ENCODE assay signal across 20 cellular contexts in the genomic region with DNA sequence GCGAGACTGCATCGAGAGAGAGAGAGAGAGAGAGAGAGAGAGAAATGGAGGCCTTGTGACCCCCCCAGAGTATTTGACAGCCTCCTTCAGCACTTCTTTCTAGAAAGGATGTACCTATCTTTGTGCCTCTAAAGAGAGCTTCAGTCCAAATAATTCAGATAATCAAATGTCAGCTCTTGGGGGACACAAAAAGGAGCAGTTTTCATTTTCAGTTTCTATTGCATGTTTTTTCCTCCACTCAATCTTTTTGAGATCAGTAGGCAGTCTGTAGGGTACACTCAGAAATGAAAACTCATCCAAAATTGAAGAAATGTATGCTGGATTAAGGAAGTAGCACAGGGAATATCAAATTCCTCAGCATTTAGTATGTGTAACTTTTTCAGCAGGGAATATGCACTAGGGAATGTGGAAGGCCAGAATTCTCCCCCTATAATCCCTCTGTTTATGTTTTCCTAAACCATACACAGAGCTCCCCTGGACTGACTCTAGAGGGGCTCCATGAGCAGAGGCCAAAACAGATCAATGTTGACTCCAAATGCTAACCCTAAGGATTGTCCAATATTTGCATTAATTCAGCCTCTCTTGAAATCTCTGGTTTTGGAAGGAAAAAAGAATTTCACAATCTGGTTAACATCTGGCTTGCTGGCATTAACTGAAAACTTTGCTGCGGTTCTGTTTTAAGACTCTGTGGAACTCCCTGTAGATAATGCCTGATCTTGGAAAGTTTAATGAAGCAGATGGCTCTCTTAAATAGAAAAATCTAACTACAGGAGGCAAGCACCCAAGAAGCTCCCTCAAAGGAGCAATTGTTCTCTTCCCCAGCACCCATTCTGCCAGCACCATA.
DNase-seq lines count a peak whose midpoint lies in the region; ATAC-seq and TF ChIP-seq lines count a peak whose summit lies in the region.
"Had no signal": no experiment of that assay in that cellular context is flagged by ENCODE, and none has a peak within 500 bp of the region (broad histone marks: within the 10 kb centered on the region; RNA-seq: fewer than 3 reads in every experiment).

No MANE protein-coding gene starts in this region.

- intact Hi-C loops in heart left ventricle (cut with DNase I) = no loop called here

- H3K27me3 Mint-ChIP-seq in GM23338 (ENCODE audit: insufficient read depth, low read depth, poor library complexity) = peaks cover 6% of the 10 kb centered on the region

- no peak overlapping the region for H3K4ac ChIP-seq in trophoblast cell (ENCODE audit: low read depth, low read length)

- H2BK5ac ChIP-seq in trophoblast cell (ENCODE audit: low read depth, low read length, poor library complexity) = no peak overlapping the region

- peaks cover 13% of the 10 kb centered on the region; the same call in 2 of the 3 replicates for H3K4me1 Mint-ChIP-seq in GM23338

- TF ChIP-seq POLR2A in heart left ventricle (IDR thresholded peaks at IDR 0.05) = no peak

- H3K27ac ChIP-seq in GM23338 (ENCODE audit: low read depth) (0 out of 2 replicates have a peak overlapping the region, but pooled peaks have one; percentile 10), heart left ventricle (peak overlapping the region in 1 of 12 donors; percentile 13), trophoblast cell (ENCODE audit: low read depth, low read length) (no peak overlapping the region)
- H3K27ac ChIP-seq: left lung, psoas muscle, stomach, WERI-Rb-1 had no signal

- no peaks in the 10 kb centered on the region for H3K79me2 ChIP-seq in GM23338 (replicated peaks; ENCODE audit: insufficient read depth)
- no peaks in the 10 kb centered on the region for H3K79me2 ChIP-seq in trophoblast cell (ENCODE audit: control insufficient read depth, insufficient read depth, low read length, poor library complexity)

- H3K27me3 ChIP-seq in GM23338 (ENCODE audit: insufficient read depth) (no peaks in the 10 kb centered on the region), heart left ventricle (no peaks in the 10 kb centered on the region), HAP-1 (ENCODE audit: low read depth) (peaks cover 15% of the 10 kb centered on the region), trophoblast cell (ENCODE audit: insufficient read depth, low read length) (no peaks in the 10 kb centered on the region)
- H3K27me3 ChIP-seq: left lung, stomach had no signal

- no peak overlapping the region for H2BK12ac ChIP-seq in trophoblast cell (ENCODE audit: low read length)

- no peaks in the 10 kb centered on the region for H3K79me1 ChIP-seq in trophoblast cell (ENCODE audit: low read length)

- in situ Hi-C loops in HAP-1 (cut with MboI; ENCODE audit: low sequenced_read_pairs) = no loop called here

- no peak overlapping the region for H3K14ac ChIP-seq in trophoblast cell (ENCODE audit: low read length)

- 0 out of 2 replicates have a peak, but pooled peaks cover 2% of the 10 kb centered on the region for H3K9me2 ChIP-seq in GM23338 (ENCODE audit: insufficient read depth)

- no peaks in the 10 kb centered on the region for H4K20me1 ChIP-seq in GM23338 (replicated peaks; ENCODE audit: insufficient read depth)

- ATAC-seq in GM23338 (no peak; the same call in 1 of the 3 replicates), heart left ventricle (peak in 3 of 4 donors; percentile 39 to 74 (median 68))
- ATAC-seq: esophagus mucosa, Panc1, psoas muscle had no signal

- H2BK120ac ChIP-seq in trophoblast cell (ENCODE audit: insufficient read depth, low read length, poor library complexity) = no peak overlapping the region

- no peak overlapping the region for H4K12ac ChIP-seq in trophoblast cell (ENCODE audit: low read depth, low read length)

- H3K4me2 ChIP-seq in GM23338 (peak overlapping the region; percentile 23), trophoblast cell (ENCODE audit: low read length) (no peak overlapping the region)

- TF ChIP-seq CTCF in GM23338 (conservative IDR thresholded peaks at IDR 0.05; ENCODE audit: low read depth in 2 of 2) (no peak), heart left ventricle (IDR thresholded peaks at IDR 0.05) (no peak)

- H3K4me3 ChIP-seq in GM23338 = no peak overlapping the region
- H3K4me3 ChIP-seq in heart left ventricle = peak overlapping the region in 2 of 12 donors; percentile 14 to 26
- no peak overlapping the region for H3K4me3 ChIP-seq in HAP-1
- no peak overlapping the region for H3K4me3 ChIP-seq in trophoblast cell (ENCODE audit: low read depth, low read length)
- H3K4me3 ChIP-seq: left lung, psoas muscle, stomach had no signal

- H4K91ac ChIP-seq in trophoblast cell (ENCODE audit: low read depth, low read length) = no peak overlapping the region

- DNase-seq in GM23338 (ENCODE audit: low spot score) (no peak), RPMI7951 (ENCODE audit: low read depth) (peak; percentile 2), heart left ventricle (no peak), stromal cell of bone marrow (ENCODE audit: low read depth) (peak; percentile 31), HAP-1 (ENCODE audit: low spot score in 2 of 2) (no peak), trophoblast cell (no peak)
- no peak for DNase-seq in activated CD8-positive, alpha-beta memory T cell treated with anti-CD3 and anti-CD28 coated beads for 24 hours
- DNase-seq: amniotic stem cell; cortex of kidney; DMS53; NCI-H2107; NCI-H526 treated with DMSO at 0.1 percent for 48 hours; psoas muscle; stimulated activated CD4-positive, alpha-beta T cell treated with anti-CD3 and anti-CD28 coated beads, Interleukin-15, amount 100 ng/mL, for 24 hours; stomach; WERI-Rb-1 had no signal

- no peak overlapping the region for H3K4me3 Mint-ChIP-seq in GM23338

- H3K36me3 ChIP-seq in GM23338 (ENCODE audit: insufficient read depth) (no peaks in the 10 kb centered on the region), heart left ventricle (no peaks in the 10 kb centered on the region), HAP-1 (replicated peaks) (no peaks in the 10 kb centered on the region), trophoblast cell (ENCODE audit: control insufficient read depth in 1 of 2, insufficient read depth in 2 of 2, low read length in 2 of 2) (no peaks in the 10 kb centered on the region)
- H3K36me3 ChIP-seq: left lung, stomach, WERI-Rb-1 had no signal

- H3K9me3 ChIP-seq in heart left ventricle (no peaks in the 10 kb centered on the region), HAP-1 (no peaks in the 10 kb centered on the region), trophoblast cell (ENCODE audit: insufficient read depth, low read depth, low read length) (no peaks in the 10 kb centered on the region)
- H3K9me3 ChIP-seq: left lung, psoas muscle, stomach had no signal

- H3K9me3 Mint-ChIP-seq in GM23338 = no peaks in the 10 kb centered on the region
- H3K9me3 Mint-ChIP-seq: activated T-helper 2 cell treated with anti-CD3 and anti-CD28 coated beads, Interferon-gamma antibody, Interleukin-2, Interleukin-4, amounts not matched to agents 10 μg/mL and 5 μg/mL and 100 μg/mL, durations not matched to agents 14 hours and 24 hours and 36 hours had no signal

- no peaks in the 10 kb centered on the region for H3K36me3 Mint-ChIP-seq in GM23338 (ENCODE audit: low read depth)

- H3K9ac ChIP-seq in trophoblast cell (ENCODE audit: low read length) = no peak overlapping the region

- H3F3A ChIP-seq in GM23338 (replicated peaks; ENCODE audit: low read depth) = no peaks in the 10 kb centered on the region

- peaks cover 20% of the 10 kb centered on the region for H3K4me1 ChIP-seq in GM23338 (ENCODE audit: insufficient read depth)
- H3K4me1 ChIP-seq in heart left ventricle = peaks cover 0 to 5% (median 0%) of the 10 kb centered on the region in 12 donors
- no peaks in the 10 kb centered on the region for H3K4me1 ChIP-seq in HAP-1
- H3K4me1 ChIP-seq in trophoblast cell (ENCODE audit: control insufficient read depth in 1 of 2, insufficient read depth in 2 of 2, low read length in 2 of 2) = no peaks in the 10 kb centered on the region
- H3K4me1 ChIP-seq: left lung, psoas muscle, stomach had no signal

- WGBS in heart left ventricle, 4 donors = 53 to 75% (median 74%) methylated on average over 3 of the region's 3 CpGs
- no CpG with 5 or more reads among the region's 3 CpGs for WGBS in trophoblast cell (ENCODE audit: extremely low coverage, insufficient coverage, insufficient read length)

- no peak overlapping the region for H2AK5ac ChIP-seq in trophoblast cell (ENCODE audit: low read length)

- no peak overlapping the region for H4K8ac ChIP-seq in trophoblast cell (ENCODE audit: low read depth, low read length)

- no peak overlapping the region for H3K18ac ChIP-seq in trophoblast cell (ENCODE audit: low read length)

- peak overlapping the region; percentile 65; the same call in 1 of the 2 replicates for H2AFZ ChIP-seq in GM23338
- no peak overlapping the region for H2AFZ ChIP-seq in trophoblast cell (ENCODE audit: insufficient read depth, low read length, poor library complexity)

- H3K23ac ChIP-seq in trophoblast cell (ENCODE audit: low read length) = no peak overlapping the region

- H3K27ac Mint-ChIP-seq in GM23338 = peak overlapping the region; percentile 70
- H3K27ac Mint-ChIP-seq: activated T-helper 2 cell treated with anti-CD3 and anti-CD28 coated beads, Interferon-gamma antibody, Interleukin-2, Interleukin-4, amounts not matched to agents 10 μg/mL and 5 μg/mL and 100 μg/mL, durations not matched to agents 14 hours and 24 hours and 36 hours had no signal

TF ChIP-seq in GM23338, 12 proteins besides CTCF, POLR2A, EP300 and RAD21 (continues in another document):
- no peak for TF ChIP-seq EZH2phosphoT487 (IDR thresholded peaks at IDR 0.05; ENCODE audit: unreplicated experiment)
- TF ChIP-seq POLR2AphosphoS5 (IDR thresholded peaks at IDR 0.05; ENCODE audit: low read depth) = no peak
- TF ChIP-seq CREB1 (CRISPR knock-in tag; IDR thresholded peaks at IDR 0.05; ENCODE audit: low read depth) = no peak

Comparison
In these comparisons a context has a peak if more than half of its experiments do, and no peak if none do; other contexts are left out.
1. DNase-seq: peak in RPMI7951 (single experiment) and stromal cell of bone marrow (single experiment); none in GM23338 (single experiment), heart left ventricle (0 of 5), HAP-1 (0 of 2), activated CD8-positive, alpha-beta memory T cell treated with anti-CD3 and anti-CD28 coated beads for 24 hours (single experiment) and trophoblast cell (0 of 2).